ENCODE assay signal across 1 cellular context in genomic region chr19:10502524-10503001, GRCh38.
TF ChIP-seq lines count a peak whose summit lies in the region.

No MANE protein-coding gene starts in this region.

TF ChIP-seq in GM12878, 131 proteins besides CTCF, POLR2A, EP300 and RAD21 (continued from another document and continues in another):
- no peak for TF ChIP-seq PRDM15 (CRISPR knock-in tag; IDR thresholded peaks at IDR 0.05)
- TF ChIP-seq, protein P1, sequence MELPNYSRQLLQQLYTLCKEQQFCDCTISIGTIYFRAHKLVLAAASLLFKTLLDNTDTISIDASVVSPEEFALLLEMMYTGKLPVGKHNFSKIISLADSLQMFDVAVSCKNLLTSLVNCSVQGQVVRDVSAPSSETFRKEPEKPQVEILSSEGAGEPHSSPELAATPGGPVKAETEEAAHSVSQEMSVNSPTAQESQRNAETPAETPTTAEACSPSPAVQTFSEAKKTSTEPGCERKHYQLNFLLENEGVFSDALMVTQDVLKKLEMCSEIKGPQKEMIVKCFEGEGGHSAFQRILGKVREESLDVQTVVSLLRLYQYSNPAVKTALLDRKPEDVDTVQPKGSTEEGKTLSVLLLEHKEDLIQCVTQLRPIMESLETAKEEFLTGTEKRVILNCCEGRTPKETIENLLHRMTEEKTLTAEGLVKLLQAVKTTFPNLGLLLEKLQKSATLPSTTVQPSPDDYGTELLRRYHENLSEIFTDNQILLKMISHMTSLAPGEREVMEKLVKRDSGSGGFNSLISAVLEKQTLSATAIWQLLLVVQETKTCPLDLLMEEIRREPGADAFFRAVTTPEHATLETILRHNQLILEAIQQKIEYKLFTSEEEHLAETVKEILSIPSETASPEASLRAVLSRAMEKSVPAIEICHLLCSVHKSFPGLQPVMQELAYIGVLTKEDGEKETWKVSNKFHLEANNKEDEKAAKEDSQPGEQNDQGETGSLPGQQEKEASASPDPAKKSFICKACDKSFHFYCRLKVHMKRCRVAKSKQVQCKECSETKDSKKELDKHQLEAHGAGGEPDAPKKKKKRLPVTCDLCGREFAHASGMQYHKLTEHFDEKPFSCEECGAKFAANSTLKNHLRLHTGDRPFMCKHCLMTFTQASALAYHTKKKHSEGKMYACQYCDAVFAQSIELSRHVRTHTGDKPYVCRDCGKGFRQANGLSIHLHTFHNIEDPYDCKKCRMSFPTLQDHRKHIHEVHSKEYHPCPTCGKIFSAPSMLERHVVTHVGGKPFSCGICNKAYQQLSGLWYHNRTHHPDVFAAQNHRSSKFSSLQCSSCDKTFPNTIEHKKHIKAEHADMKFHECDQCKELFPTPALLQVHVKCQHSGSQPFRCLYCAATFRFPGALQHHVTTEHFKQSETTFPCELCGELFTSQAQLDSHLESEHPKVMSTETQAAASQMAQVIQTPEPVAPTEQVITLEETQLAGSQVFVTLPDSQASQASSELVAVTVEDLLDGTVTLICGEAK (IDR thresholded peaks at IDR 0.05; ENCODE audit: borderline replicate concordance) = no peak
- TF ChIP-seq GABPA (IDR thresholded peaks at IDR 0.05; ENCODE audit: low read depth) = no peak
- no peak for TF ChIP-seq FOXM1 (IDR thresholded peaks at IDR 0.05; ENCODE audit: low read depth, low read length)
- no peak for TF ChIP-seq RAD51 (IDR thresholded peaks at IDR 0.05)
- peak; percentile 76; the same call in 1 of the 2 replicates for TF ChIP-seq PML (IDR thresholded peaks at IDR 0.05; ENCODE audit: low read length)
- TF ChIP-seq PAX5 (IDR thresholded peaks at IDR 0.05; ENCODE audit: borderline replicate concordance, low read depth, low read length) = peak; percentile 56; the same call in 1 of the 2 replicates
- no peak for TF ChIP-seq EED (IDR thresholded peaks at IDR 0.05; ENCODE audit: low read depth)
- peak; percentile 73 for TF ChIP-seq ZNF687 (IDR thresholded peaks at IDR 0.05)
- TF ChIP-seq, protein P2, sequence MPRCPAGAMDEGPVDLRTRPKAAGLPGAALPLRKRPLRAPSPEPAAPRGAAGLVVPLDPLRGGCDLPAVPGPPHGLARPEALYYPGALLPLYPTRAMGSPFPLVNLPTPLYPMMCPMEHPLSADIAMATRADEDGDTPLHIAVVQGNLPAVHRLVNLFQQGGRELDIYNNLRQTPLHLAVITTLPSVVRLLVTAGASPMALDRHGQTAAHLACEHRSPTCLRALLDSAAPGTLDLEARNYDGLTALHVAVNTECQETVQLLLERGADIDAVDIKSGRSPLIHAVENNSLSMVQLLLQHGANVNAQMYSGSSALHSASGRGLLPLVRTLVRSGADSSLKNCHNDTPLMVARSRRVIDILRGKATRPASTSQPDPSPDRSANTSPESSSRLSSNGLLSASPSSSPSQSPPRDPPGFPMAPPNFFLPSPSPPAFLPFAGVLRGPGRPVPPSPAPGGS (IDR thresholded peaks at IDR 0.05; ENCODE audit: borderline replicate concordance, insufficient read depth, low read depth, low read length, poor library complexity, severe bottlenecking) = peak; percentile 62
- peak; percentile 88 for TF ChIP-seq GATAD2B (conservative IDR thresholded peaks at IDR 0.05; ENCODE audit: low read depth)
- TF ChIP-seq, protein P3, sequence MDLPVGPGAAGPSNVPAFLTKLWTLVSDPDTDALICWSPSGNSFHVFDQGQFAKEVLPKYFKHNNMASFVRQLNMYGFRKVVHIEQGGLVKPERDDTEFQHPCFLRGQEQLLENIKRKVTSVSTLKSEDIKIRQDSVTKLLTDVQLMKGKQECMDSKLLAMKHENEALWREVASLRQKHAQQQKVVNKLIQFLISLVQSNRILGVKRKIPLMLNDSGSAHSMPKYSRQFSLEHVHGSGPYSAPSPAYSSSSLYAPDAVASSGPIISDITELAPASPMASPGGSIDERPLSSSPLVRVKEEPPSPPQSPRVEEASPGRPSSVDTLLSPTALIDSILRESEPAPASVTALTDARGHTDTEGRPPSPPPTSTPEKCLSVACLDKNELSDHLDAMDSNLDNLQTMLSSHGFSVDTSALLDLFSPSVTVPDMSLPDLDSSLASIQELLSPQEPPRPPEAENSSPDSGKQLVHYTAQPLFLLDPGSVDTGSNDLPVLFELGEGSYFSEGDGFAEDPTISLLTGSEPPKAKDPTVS (IDR thresholded peaks at IDR 0.05; ENCODE audit: low read depth, low read length) = no peak
- TF ChIP-seq ZNF207 (IDR thresholded peaks at IDR 0.05; ENCODE audit: borderline replicate concordance) = peak; percentile 72; the same call in 1 of the 2 replicates
- TF ChIP-seq FOS (IDR thresholded peaks at IDR 0.05; ENCODE audit: borderline replicate concordance, extremely low read depth, insufficient read length) = no peak
- TF ChIP-seq TARDBP (IDR thresholded peaks at IDR 0.05; ENCODE audit: borderline replicate concordance) = peak; percentile 68
- TF ChIP-seq, protein P4, sequence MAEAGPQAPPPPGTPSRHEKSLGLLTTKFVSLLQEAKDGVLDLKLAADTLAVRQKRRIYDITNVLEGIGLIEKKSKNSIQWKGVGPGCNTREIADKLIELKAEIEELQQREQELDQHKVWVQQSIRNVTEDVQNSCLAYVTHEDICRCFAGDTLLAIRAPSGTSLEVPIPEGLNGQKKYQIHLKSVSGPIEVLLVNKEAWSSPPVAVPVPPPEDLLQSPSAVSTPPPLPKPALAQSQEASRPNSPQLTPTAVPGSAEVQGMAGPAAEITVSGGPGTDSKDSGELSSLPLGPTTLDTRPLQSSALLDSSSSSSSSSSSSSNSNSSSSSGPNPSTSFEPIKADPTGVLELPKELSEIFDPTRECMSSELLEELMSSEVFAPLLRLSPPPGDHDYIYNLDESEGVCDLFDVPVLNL (IDR thresholded peaks at IDR 0.05; ENCODE audit: low read depth, low read length) = no peak
- peak; percentile 45; the same call in 1 of the 2 replicates for TF ChIP-seq TBL1XR1 (IDR thresholded peaks at IDR 0.05; ENCODE audit: low read depth, low read length)
- TF ChIP-seq EGR1 (IDR thresholded peaks at IDR 0.05; ENCODE audit: borderline replicate concordance in 1 of 2, low read depth in 2 of 2, low read length in 2 of 2) = peak; percentile 69 to 99
- no peak for TF ChIP-seq EZH2 (IDR thresholded peaks at IDR 0.05; ENCODE audit: borderline replicate concordance, control insufficient read depth, low read depth, low read length)
- no peak for TF ChIP-seq ATF3 (IDR thresholded peaks at IDR 0.05; ENCODE audit: borderline replicate concordance, extremely low read depth, low read depth, low read length)
- no peak for TF ChIP-seq SMAD1 (IDR thresholded peaks at IDR 0.05; ENCODE audit: low read depth, partially characterized antibody)
- no peak for TF ChIP-seq ATF2 (IDR thresholded peaks at IDR 0.05; ENCODE audit: low read length)
- TF ChIP-seq STAT1 (conservative IDR thresholded peaks at IDR 0.05) = no peak
- no peak for TF ChIP-seq JUNB (IDR thresholded peaks at IDR 0.05)
- TF ChIP-seq, protein P5, sequence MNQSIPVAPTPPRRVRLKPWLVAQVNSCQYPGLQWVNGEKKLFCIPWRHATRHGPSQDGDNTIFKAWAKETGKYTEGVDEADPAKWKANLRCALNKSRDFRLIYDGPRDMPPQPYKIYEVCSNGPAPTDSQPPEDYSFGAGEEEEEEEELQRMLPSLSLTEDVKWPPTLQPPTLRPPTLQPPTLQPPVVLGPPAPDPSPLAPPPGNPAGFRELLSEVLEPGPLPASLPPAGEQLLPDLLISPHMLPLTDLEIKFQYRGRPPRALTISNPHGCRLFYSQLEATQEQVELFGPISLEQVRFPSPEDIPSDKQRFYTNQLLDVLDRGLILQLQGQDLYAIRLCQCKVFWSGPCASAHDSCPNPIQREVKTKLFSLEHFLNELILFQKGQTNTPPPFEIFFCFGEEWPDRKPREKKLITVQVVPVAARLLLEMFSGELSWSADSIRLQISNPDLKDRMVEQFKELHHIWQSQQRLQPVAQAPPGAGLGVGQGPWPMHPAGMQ (IDR thresholded peaks at IDR 0.05; ENCODE audit: borderline replicate concordance) = no peak
- TF ChIP-seq SUPT20H (IDR thresholded peaks at IDR 0.05; ENCODE audit: borderline replicate concordance, control insufficient read depth, low read depth, low read length) = no peak
- no peak for TF ChIP-seq FOXK2 (IDR thresholded peaks at IDR 0.05)
- TF ChIP-seq RFX5 (IDR thresholded peaks at IDR 0.05; ENCODE audit: low read depth, low read length) = no peak; the same call in 1 of the 2 replicates
- TF ChIP-seq NKRF (conservative IDR thresholded peaks at IDR 0.05) = peak; percentile 80; the same call in 1 of the 2 replicates
- TF ChIP-seq ZBED1 (IDR thresholded peaks at IDR 0.05; ENCODE audit: borderline replicate concordance) = no peak
- TF ChIP-seq, protein P6, sequence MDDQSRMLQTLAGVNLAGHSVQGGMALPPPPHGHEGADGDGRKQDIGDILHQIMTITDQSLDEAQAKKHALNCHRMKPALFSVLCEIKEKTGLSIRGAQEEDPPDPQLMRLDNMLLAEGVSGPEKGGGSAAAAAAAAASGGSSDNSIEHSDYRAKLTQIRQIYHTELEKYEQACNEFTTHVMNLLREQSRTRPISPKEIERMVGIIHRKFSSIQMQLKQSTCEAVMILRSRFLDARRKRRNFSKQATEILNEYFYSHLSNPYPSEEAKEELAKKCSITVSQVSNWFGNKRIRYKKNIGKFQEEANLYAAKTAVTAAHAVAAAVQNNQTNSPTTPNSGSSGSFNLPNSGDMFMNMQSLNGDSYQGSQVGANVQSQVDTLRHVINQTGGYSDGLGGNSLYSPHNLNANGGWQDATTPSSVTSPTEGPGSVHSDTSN (IDR thresholded peaks at IDR 0.05; ENCODE audit: insufficient replicate concordance, low read depth, low read length) = no peak
- no peak for TF ChIP-seq WRNIP1 (IDR thresholded peaks at IDR 0.05; ENCODE audit: borderline replicate concordance, low read depth, low read length)
